In genomic region chr4:83118869-83119268, GRCh38 we compare ENCODE assay signal across 17 cellular contexts.
"Had no signal": no experiment of that assay in that cellular context is flagged by ENCODE, and none has a peak within 500 bp of the region (broad histone marks: within the 10 kb centered on the region; RNA-seq: fewer than 3 reads in every experiment).

No MANE protein-coding gene starts in this region.

- H3K9me3 Mint-ChIP-seq: central memory CD8-positive, alpha-beta T cell; memory B cell; stimulated activated naive CD8-positive, alpha-beta T cell treated with anti-CD3 and anti-CD28 coated beads, Interleukin-15, Interleukin-2, amounts not matched to agents 100 ng/mL and 50 ng/mL, for 24 hours had no signal

- DNase-seq: activated CD4-positive, alpha-beta T cell treated with anti-CD3 and anti-CD28 coated beads for 48 hours; activated CD8-positive, alpha-beta T cell treated with anti-CD3 and anti-CD28 coated beads, Interleukin-2, amount 10 ng/mL, durations not matched to agents 7 days and 5 days; activated naive CD4-positive, alpha-beta T cell treated with Interleukin-2 at 50 U/mL for 16 hours; amygdala; effector memory CD4-positive, alpha-beta T cell; heart left ventricle; islet precursor cell; left ventricle myocardium inferior; nephron progenitor cell; psoas muscle; stimulated activated CD4-positive, alpha-beta T cell treated with anti-CD3 and anti-CD28 coated beads, Interleukin-4, amount 100 ng/mL, for 1 hour; stimulated activated CD8-positive, alpha-beta memory T cell treated with anti-CD3 and anti-CD28 coated beads, Interleukin-4, amount 100 ng/mL, for 48 hours; upper lobe of left lung had no signal

- H3K9me3 ChIP-seq: psoas muscle, upper lobe of left lung had no signal

- H3K27ac Mint-ChIP-seq: activated CD8-positive, alpha-beta T cell treated with anti-CD3 and anti-CD28 coated beads, Interleukin-2, amount 10 ng/mL, durations not matched to agents 7 days and 5 days; brain; memory B cell; nephron progenitor cell; stimulated activated naive CD8-positive, alpha-beta T cell treated with anti-CD3 and anti-CD28 coated beads, Interleukin-15, Interleukin-2, amounts not matched to agents 100 ng/mL and 50 ng/mL, for 24 hours had no signal

- H3K4me3 Mint-ChIP-seq: activated CD8-positive, alpha-beta T cell treated with anti-CD3 and anti-CD28 coated beads, Interleukin-2, amount 10 ng/mL, durations not matched to agents 7 days and 5 days; brain; central memory CD8-positive, alpha-beta T cell; memory B cell; nephron progenitor cell; stimulated activated naive CD8-positive, alpha-beta T cell treated with anti-CD3 and anti-CD28 coated beads, Interleukin-15, Interleukin-2, amounts not matched to agents 100 ng/mL and 50 ng/mL, for 24 hours had no signal

- H3K27me3 Mint-ChIP-seq: central memory CD8-positive, alpha-beta T cell; memory B cell; stimulated activated naive CD8-positive, alpha-beta T cell treated with anti-CD3 and anti-CD28 coated beads, Interleukin-15, Interleukin-2, amounts not matched to agents 100 ng/mL and 50 ng/mL, for 24 hours had no signal

- H3K36me3 Mint-ChIP-seq: brain, memory B cell had no signal

- ATAC-seq: activated CD8-positive, alpha-beta T cell treated with anti-CD3 and anti-CD28 coated beads, Interleukin-2, amount 10 ng/mL, durations not matched to agents 7 days and 5 days; heart left ventricle; psoas muscle had no signal

- H3K4me3 ChIP-seq: heart left ventricle, left ventricle myocardium inferior, psoas muscle, upper lobe of left lung had no signal

- H3K4me1 ChIP-seq: left ventricle myocardium inferior, psoas muscle, upper lobe of left lung had no signal

- H3K27me3 ChIP-seq: upper lobe of left lung had no signal

- H3K4me1 Mint-ChIP-seq: brain had no signal

- H3K36me3 ChIP-seq: heart left ventricle, left ventricle myocardium inferior, upper lobe of left lung had no signal
